15 cellular contexts compared by ENCODE assay signal in genomic region chr6:100775667-100776066, GRCh38.
DNase-seq lines count a peak whose midpoint lies in the region; ATAC-seq, FAIRE-seq and TF ChIP-seq lines count a peak whose summit lies in the region.
"Had no signal": no experiment of that assay in that cellular context is flagged by ENCODE, and none has a peak within 500 bp of the region (broad histone marks: within the 10 kb centered on the region; RNA-seq: fewer than 3 reads in every experiment).

No MANE protein-coding gene starts in this region.

- no peaks in the 10 kb centered on the region for H3K79me2 ChIP-seq in OCI-LY3 (ENCODE audit: low read length)
- no peaks in the 10 kb centered on the region for H3K79me2 ChIP-seq in endothelial cell of umbilical vein (ENCODE audit: control insufficient read depth, insufficient read depth, low read length)

- H3K4me2 ChIP-seq in OCI-LY3 (ENCODE audit: low read length) = no peak overlapping the region
- no peak overlapping the region for H3K4me2 ChIP-seq in endothelial cell of umbilical vein (ENCODE audit: insufficient read depth, low read length)

- no peaks in the 10 kb centered on the region for H4K20me1 ChIP-seq in OCI-LY3 (ENCODE audit: insufficient read depth, low read length)
- no peaks in the 10 kb centered on the region for H4K20me1 ChIP-seq in endothelial cell of umbilical vein (replicated peaks; ENCODE audit: control insufficient read depth, extremely low read depth, insufficient read depth, low read length)

- no peak overlapping the region for H3K9ac ChIP-seq in OCI-LY3 (ENCODE audit: low read length)
- no peak overlapping the region for H3K9ac ChIP-seq in endothelial cell of umbilical vein (replicated peaks; ENCODE audit: extremely low read depth, insufficient read depth, low read length)

- H3K36me3 ChIP-seq in OCI-LY3 (replicated peaks; ENCODE audit: low read depth, low read length) (peaks cover 3% of the 10 kb centered on the region), endothelial cell of umbilical vein (ENCODE audit: control insufficient read depth in 2 of 2, extremely low read depth in 1 of 2, insufficient read depth in 2 of 2, low read length in 2 of 2) (no peaks in the 10 kb centered on the region), pancreas (no peaks in the 10 kb centered on the region)
- H3K36me3 ChIP-seq: ovary, upper lobe of left lung had no signal

- FAIRE-seq in endothelial cell of umbilical vein (lab: Jason Lieb, UNC) (no peak), pancreas (lab: Jason Lieb, UNC) (peak; percentile 87)

- H3K4me1 ChIP-seq in OCI-LY3 (ENCODE audit: low read length) (no peaks in the 10 kb centered on the region), endothelial cell of umbilical vein (ENCODE audit: control insufficient read depth, extremely low read depth, insufficient read depth, low read length) (peaks cover 3% of the 10 kb centered on the region), pancreas (no peaks in the 10 kb centered on the region)
- H3K4me1 ChIP-seq: upper lobe of left lung had no signal

- intact Hi-C loops in endothelial cell of umbilical vein (cut with micrococcal nuclease) (no loop called here), pancreas (cut with DNase I) (no loop called here)

- POLR2A ChIA-PET in endothelial cell of umbilical vein (lab: Charles Lee) = no interaction called here

- peak; percentile 15 for DNase-seq in NCI-H1092 treated with DMSO at 0.1 percent for 48 hours (lab: John Stamatoyannopoulos, UW)
- DNase-seq in NCI-H1092 (lab: John Stamatoyannopoulos, UW) = no peak
- DNase-seq in endothelial cell of umbilical vein (ENCODE audit: low read depth, low spot score) = peak; percentile 4
- DNase-seq in pancreas = no peak
- no peak for DNase-seq in hypothalamus (lab: John Stamatoyannopoulos, UW)
- DNase-seq: activated CD4-positive, alpha-beta memory T cell treated with anti-CD3 and anti-CD28 coated beads for 36 hours; DMS 273 treated with DMSO at 0.1 percent for 48 hours; MM.1S; NCI-H446 treated with DMSO at 0.1 percent for 48 hours; ovary; stimulated activated CD8-positive, alpha-beta memory T cell treated with anti-CD3 and anti-CD28 coated beads, Interleukin-4, amount 100 ng/mL, for 48 hours; upper lobe of left lung had no signal

- no TSS peak for BruUV-seq in endothelial cell of umbilical vein (replicated peaks; lab: Mats Ljungman, UMichigan)

- H3K27ac ChIP-seq in OCI-LY3 (ENCODE audit: low read length) = no peak overlapping the region
- H3K27ac ChIP-seq in endothelial cell of umbilical vein (ENCODE audit: insufficient read depth, low read depth, low read length) = no peak overlapping the region
- no peak overlapping the region for H3K27ac ChIP-seq in pancreas
- H3K27ac ChIP-seq: ovary, upper lobe of left lung had no signal

- peaks cover 3% of the 10 kb centered on the region for H3K9me1 ChIP-seq in endothelial cell of umbilical vein (replicated peaks; ENCODE audit: control insufficient read depth, extremely low read depth, insufficient read depth, low read length)

- no peak for TF ChIP-seq POLR2A in endothelial cell of umbilical vein (IDR thresholded peaks at IDR 0.05; ENCODE audit: low read depth, low read length)

- TF ChIP-seq CTCF in OCI-LY3 (IDR thresholded peaks at IDR 0.05; ENCODE audit: low read depth, low read length) (peak; percentile 18; the same call in 1 of the 2 replicates), endothelial cell of umbilical vein (IDR thresholded peaks at IDR 0.05; ENCODE audit: extremely low read depth in 1 of 2, insufficient read depth in 1 of 2, low read depth in 1 of 2, low read length in 2 of 2) (no peak), pancreas (IDR thresholded peaks at IDR 0.05) (no peak)

- CTCF ChIA-PET in endothelial cell of umbilical vein (lab: Charles Lee) = interaction anchor here (0.7 to 1.6 kb wide), 5 partner anchors 10 to 70 kb away, joined by 3 to 6 read pairs (median 3); no protein-coding TSS in a partner anchor

- ATAC-seq in pancreas = no peak
- ATAC-seq in HG03139 (IDR thresholded peaks at IDR 0.05; ENCODE audit: unreplicated experiment) = no peak
- ATAC-seq in GM18511 (IDR thresholded peaks at IDR 0.05; ENCODE audit: unreplicated experiment) = no peak

- H3K27me3 ChIP-seq in OCI-LY3 (ENCODE audit: low read depth, low read length) = no peaks in the 10 kb centered on the region
- H3K27me3 ChIP-seq in endothelial cell of umbilical vein (ENCODE audit: control insufficient read depth in 2 of 2, insufficient read depth in 2 of 2, low read length in 2 of 2) = no peaks in the 10 kb centered on the region
- no peaks in the 10 kb centered on the region for H3K27me3 ChIP-seq in pancreas
- H3K27me3 ChIP-seq: ovary, upper lobe of left lung had no signal

- H2AFZ ChIP-seq in OCI-LY3 (ENCODE audit: low read depth, low read length) (no peak overlapping the region), endothelial cell of umbilical vein (ENCODE audit: low read depth, low read length) (no peak overlapping the region)

- WGBS in pancreas, 2 donors = 73 to 76% methylated on average over 2 of the region's 2 CpGs

- dilution Hi-C loops in endothelial cell of umbilical vein (cut with MboI; ENCODE audit: extremely low pct_ligation_motif_present, low sequenced_read_pairs) = no loop called here

- H3K4me3 ChIP-seq in OCI-LY3 (ENCODE audit: low read length) (no peak overlapping the region), endothelial cell of umbilical vein (replicated peaks in 1 of 3; ENCODE audit: insufficient read depth in 1 of 3, low read depth in 1 of 3, low read length in 3 of 3) (no peak overlapping the region), pancreas (no peak overlapping the region)
- H3K4me3 ChIP-seq: ovary, upper lobe of left lung had no signal

- H3K9me3 ChIP-seq in OCI-LY3 (ENCODE audit: insufficient read depth, low read length) = no peaks in the 10 kb centered on the region
- no peaks in the 10 kb centered on the region for H3K9me3 ChIP-seq in endothelial cell of umbilical vein (replicated peaks; ENCODE audit: control insufficient read depth, insufficient read depth, low read length)
- no peaks in the 10 kb centered on the region for H3K9me3 ChIP-seq in pancreas
- H3K9me3 ChIP-seq: ovary, upper lobe of left lung had no signal

TF ChIP-seq in endothelial cell of umbilical vein, 7 proteins besides CTCF, POLR2A, EP300 and RAD21:
- TF ChIP-seq FOS (IDR thresholded peaks at IDR 0.05; ENCODE audit: borderline replicate concordance, insufficient read depth, low read length) = no peak
- no peak for TF ChIP-seq MAX (IDR thresholded peaks at IDR 0.05; ENCODE audit: insufficient read depth, insufficient read length)
- no peak for TF ChIP-seq JUN (IDR thresholded peaks at IDR 0.05; ENCODE audit: borderline replicate concordance, insufficient read depth, insufficient read length, low read depth)
- TF ChIP-seq GATA2 (IDR thresholded peaks at IDR 0.05; ENCODE audit: insufficient read depth, insufficient read length, low read depth, low read length) = no peak

Comparison
In these comparisons a context has a peak if more than half of its experiments do, and no peak if none do; other contexts are left out.
1. DNase-seq: peak in NCI-H1092 treated with DMSO at 0.1 percent for 48 hours (single experiment) and endothelial cell of umbilical vein (single experiment); none in NCI-H1092 (single experiment), pancreas (0 of 6) and hypothalamus (0 of 51).